Comparison of ENCODE assay signal across 13 cellular contexts in genomic region chr4:26413595-26413994, GRCh38.
DNase-seq lines count a peak whose midpoint lies in the region; ATAC-seq and TF ChIP-seq lines count a peak whose summit lies in the region.
"Had no signal": no experiment of that assay in that cellular context is flagged by ENCODE, and none has a peak within 500 bp of the region (broad histone marks: within the 10 kb centered on the region; RNA-seq: fewer than 3 reads in every experiment).

No MANE protein-coding gene starts in this region.

- H3K36me3 Mint-ChIP-seq in WTC11: peaks cover 26% of the 10 kb centered on the region
- peaks cover 85% of the 10 kb centered on the region for H3K36me3 Mint-ChIP-seq in dendritic cell treated with granulocyte-macrophage colony-stimulating factor and Interleukin-4, amounts not matched to agents 40 ng/mL and 50 ng/mL, for 4 days (ENCODE audit: low read depth)
- H3K36me3 Mint-ChIP-seq in type B pancreatic cell: peaks cover 14% of the 10 kb centered on the region

- POLR2A ChIA-PET in WTC11 (lab: Charles Lee): no interaction called here

- H3K27me3 Mint-ChIP-seq in WTC11 (ENCODE audit: low read depth): no peaks in the 10 kb centered on the region
- H3K27me3 Mint-ChIP-seq in dendritic cell treated with granulocyte-macrophage colony-stimulating factor and Interleukin-4, amounts not matched to agents 40 ng/mL and 50 ng/mL, for 4 days: no peaks in the 10 kb centered on the region
- H3K27me3 Mint-ChIP-seq in type B pancreatic cell: no peaks in the 10 kb centered on the region
- H3K27me3 Mint-ChIP-seq: CD8-positive, alpha-beta memory T cell had no signal

- DNase-seq in WTC11 (ENCODE audit: low spot score) (no peak), type B pancreatic cell (ENCODE audit: extremely low spot score, unreplicated experiment) (no peak), SIG-M5 treated with dmso at 0.1 percent for 504 hours (lab: John Stamatoyannopoulos, UW; ENCODE audit: unreplicated experiment) (no peak), NCI-H2029 treated with DMSO at 0.1 percent for 48 hours (lab: John Stamatoyannopoulos, UW) (no peak)
- DNase-seq: Caco-2; CD8-positive, alpha-beta memory T cell; DND-41; GDM1; GM23248 had no signal

- TF ChIP-seq CTCF in C4-2B (conservative IDR thresholded peaks at IDR 0.05) (0 out of 2 replicates have a peak, but pooled peaks have one; percentile 7), WTC11 (IDR thresholded peaks at IDR 0.05) (no peak), type B pancreatic cell (conservative IDR thresholded peaks at IDR 0.05) (peak; percentile 24)

- H3K4me1 Mint-ChIP-seq in WTC11 (peaks cover 38% of the 10 kb centered on the region), type B pancreatic cell (ENCODE audit: unreplicated experiment) (peaks cover 4% of the 10 kb centered on the region)
- H3K4me1 Mint-ChIP-seq in dendritic cell treated with granulocyte-macrophage colony-stimulating factor and Interleukin-4, amounts not matched to agents 40 ng/mL and 50 ng/mL, for 4 days (ENCODE audit: low read depth): peaks cover 6% of the 10 kb centered on the region

- no peaks in the 10 kb centered on the region for H3K9me3 Mint-ChIP-seq in WTC11
- no peaks in the 10 kb centered on the region for H3K9me3 Mint-ChIP-seq in dendritic cell treated with granulocyte-macrophage colony-stimulating factor and Interleukin-4, amounts not matched to agents 40 ng/mL and 50 ng/mL, for 4 days
- H3K9me3 Mint-ChIP-seq in type B pancreatic cell: no peaks in the 10 kb centered on the region
- H3K9me3 Mint-ChIP-seq: CD8-positive, alpha-beta memory T cell had no signal

- ATAC-seq in WTC11: no peak
- ATAC-seq: A549, HCT116 had no signal

- H3K4me3 Mint-ChIP-seq in WTC11 (no peak overlapping the region), type B pancreatic cell (no peak overlapping the region)
- no peak overlapping the region for H3K4me3 Mint-ChIP-seq in dendritic cell treated with granulocyte-macrophage colony-stimulating factor and Interleukin-4, amounts not matched to agents 40 ng/mL and 50 ng/mL, for 4 days
- H3K4me3 Mint-ChIP-seq: CD8-positive, alpha-beta memory T cell had no signal

- H3K27ac ChIP-seq in C4-2B: no peak overlapping the region
- H3K27ac ChIP-seq: A549, GM23248 had no signal

- peak overlapping the region; percentile 12; the same call in 1 of the 2 replicates for H3K27ac Mint-ChIP-seq in WTC11
- peak overlapping the region; percentile 8 for H3K27ac Mint-ChIP-seq in dendritic cell treated with granulocyte-macrophage colony-stimulating factor and Interleukin-4, amounts not matched to agents 40 ng/mL and 50 ng/mL, for 4 days
- H3K27ac Mint-ChIP-seq in type B pancreatic cell: no peak overlapping the region

- CTCF ChIA-PET in WTC11 (lab: Charles Lee): no interaction called here

- intact Hi-C loops in dendritic cell treated with granulocyte-macrophage colony-stimulating factor and Interleukin-4, amounts not matched to agents 40 ng/mL and 50 ng/mL, for 4 days (cut with micrococcal nuclease): loop anchor here (5.0 to 10.0 kb wide), 2 partner anchors 49 to 486 kb away; no protein-coding TSS in a partner anchor

TF ChIP-seq in WTC11, 78 proteins besides CTCF, POLR2A, EP300 and RAD21:
- TF ChIP-seq ZNF281 (CRISPR knock-in tag; IDR thresholded peaks at IDR 0.05) (no peak), RORB (CRISPR knock-in tag; IDR thresholded peaks at IDR 0.05) (no peak), MYBL2 (CRISPR knock-in tag; IDR thresholded peaks at IDR 0.05) (no peak)
TF ChIP-seq in WTC11: peak in this region for 0.
